24 cellular contexts compared by ENCODE assay signal in the genomic region with DNA sequence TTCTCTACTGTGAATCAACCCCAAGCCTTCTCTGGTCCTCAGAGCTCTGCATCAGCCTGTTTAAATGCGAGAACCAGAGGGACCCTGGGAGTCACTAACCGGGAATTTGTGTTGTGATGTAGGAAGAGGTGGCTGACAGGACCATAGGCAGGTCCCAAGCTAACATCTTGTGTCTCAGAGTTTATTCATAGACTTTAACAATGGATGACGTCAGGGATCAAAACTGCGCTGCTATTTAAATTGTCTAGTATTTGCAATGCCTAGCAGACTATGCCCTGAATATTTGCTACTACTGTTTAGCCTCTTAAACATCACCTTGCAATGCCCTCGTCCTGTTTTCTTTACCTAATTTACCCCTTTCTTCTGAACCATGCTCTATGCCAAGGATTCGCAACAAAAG.
A peak's percentile ranks its signal among the peaks of the same experiment; 100 is the strongest.
DNase-seq lines count a peak whose midpoint lies in the region; ATAC-seq and TF ChIP-seq lines count a peak whose summit lies in the region.
"Had no signal": no experiment of that assay in that cellular context is flagged by ENCODE, and none has a peak within 500 bp of the region (broad histone marks: within the 10 kb centered on the region; RNA-seq: fewer than 3 reads in every experiment).

No MANE protein-coding gene starts in this region.

- intact Hi-C loops in dendritic cell treated with granulocyte-macrophage colony-stimulating factor and Interleukin-4, amounts not matched to agents 40 ng/mL and 50 ng/mL, for 4 days (cut with micrococcal nuclease) = no loop called here

- H3K79me2 ChIP-seq in GM23338 (replicated peaks; ENCODE audit: insufficient read depth) (no peaks in the 10 kb centered on the region), OCI-LY3 (ENCODE audit: low read length) (no peaks in the 10 kb centered on the region)

- H2AFZ ChIP-seq in GM23338 = peak overlapping the region; percentile 25; the same call in 1 of the 2 replicates
- H2AFZ ChIP-seq in OCI-LY3 (ENCODE audit: low read depth, low read length) = no peak overlapping the region

- no peaks in the 10 kb centered on the region for H3K27me3 ChIP-seq in GM23338 (ENCODE audit: insufficient read depth)
- no peaks in the 10 kb centered on the region for H3K27me3 ChIP-seq in OCI-LY3 (ENCODE audit: low read depth, low read length)
- H3K27me3 ChIP-seq: body of pancreas, sigmoid colon, testis had no signal

- H3K9me2 ChIP-seq in GM23338 (ENCODE audit: insufficient read depth) = no peaks in the 10 kb centered on the region

- DNase-seq in GM23338 (ENCODE audit: low spot score) (no peak), neural crest cell (ENCODE audit: low read depth, low spot score) (no peak), SK-N-DZ (ENCODE audit: low spot score) (no peak), HUDEP-2 (lab: John Stamatoyannopoulos, UW; ENCODE audit: unreplicated experiment in 76 of 76) (no peak), SIG-M5 (lab: John Stamatoyannopoulos, UW) (no peak), putamen (ENCODE audit: low spot score) (no peak)
- DNase-seq: activated CD4-positive, alpha-beta T cell treated with anti-CD3 and anti-CD28 coated beads, Interleukin-2, amount 50 U/mL, for 4 hours; activated CD8-positive, alpha-beta memory T cell treated with anti-CD3 and anti-CD28 coated beads, Interleukin-2, amount 50 U/mL, for 4 hours; body of pancreas; DMS153; effector memory CD8-positive, alpha-beta T cell; GF-D8; NCI-H1105; NCI-H2029 treated with DMSO at 0.1 percent for 48 hours; NCI-H345; NCI-H774; posterior cingulate gyrus; sigmoid colon; testis had no signal

- H3K4me1 ChIP-seq in GM23338 (ENCODE audit: insufficient read depth) (peaks cover 18% of the 10 kb centered on the region), OCI-LY3 (ENCODE audit: low read length) (peaks cover 11% of the 10 kb centered on the region)
- H3K4me1 ChIP-seq: body of pancreas, testis had no signal

- no peak overlapping the region for H3K4me2 ChIP-seq in GM23338
- H3K4me2 ChIP-seq in OCI-LY3 (ENCODE audit: low read length) = peak overlapping the region; percentile 47; the same call in 1 of the 2 replicates

- H3K36me3 Mint-ChIP-seq in GM23338 (ENCODE audit: low read depth) = 0 out of 3 replicates have a peak, but pooled peaks cover 5% of the 10 kb centered on the region
- no peaks in the 10 kb centered on the region for H3K36me3 Mint-ChIP-seq in dendritic cell treated with granulocyte-macrophage colony-stimulating factor and Interleukin-4, amounts not matched to agents 40 ng/mL and 50 ng/mL, for 4 days (ENCODE audit: low read depth)
- H3K36me3 Mint-ChIP-seq in neural crest cell (ENCODE audit: low read depth) = no peaks in the 10 kb centered on the region
- H3K36me3 Mint-ChIP-seq: activated naive CD4-positive, alpha-beta T cell treated with anti-CD3 and anti-CD28 coated beads, Interleukin-2, amount 50 U/mL, for 72 hours had no signal

- no peak overlapping the region for H3K4me3 ChIP-seq in GM23338
- no peak overlapping the region for H3K4me3 ChIP-seq in OCI-LY3 (ENCODE audit: low read length)
- H3K4me3 ChIP-seq: body of pancreas, sigmoid colon, testis had no signal

- ATAC-seq in GM23338 = peak; percentile 31; the same call in 1 of the 3 replicates
- ATAC-seq: activated naive CD4-positive, alpha-beta T cell treated with anti-CD3 and anti-CD28 coated beads, Interleukin-2, amount 50 U/mL, for 72 hours; activated T-helper 17 cell treated with anti-CD3 and anti-CD28 coated beads, Interleukin-2, amount 50 U/mL, for 72 hours; body of pancreas; effector memory CD8-positive, alpha-beta T cell had no signal

- H3K4me1 Mint-ChIP-seq in GM23338 (peaks cover 22% of the 10 kb centered on the region), neural crest cell (peaks cover 18% of the 10 kb centered on the region)
- H3K4me1 Mint-ChIP-seq in dendritic cell treated with granulocyte-macrophage colony-stimulating factor and Interleukin-4, amounts not matched to agents 40 ng/mL and 50 ng/mL, for 4 days (ENCODE audit: low read depth) = peaks cover 17% of the 10 kb centered on the region
- H3K4me1 Mint-ChIP-seq: activated T-helper 17 cell treated with anti-CD3 and anti-CD28 coated beads, Interleukin-2, amount 50 U/mL, for 72 hours had no signal

- H3K4me3 Mint-ChIP-seq in GM23338 = no peak overlapping the region
- no peak overlapping the region for H3K4me3 Mint-ChIP-seq in dendritic cell treated with granulocyte-macrophage colony-stimulating factor and Interleukin-4, amounts not matched to agents 40 ng/mL and 50 ng/mL, for 4 days
- H3K4me3 Mint-ChIP-seq in neural crest cell = no peak overlapping the region
- H3K4me3 Mint-ChIP-seq: activated T-helper 17 cell treated with anti-CD3 and anti-CD28 coated beads, Interleukin-2, amount 50 U/mL, for 72 hours; effector memory CD8-positive, alpha-beta T cell; nephron had no signal

- H3K36me3 ChIP-seq in GM23338 (ENCODE audit: insufficient read depth) (no peaks in the 10 kb centered on the region; the same call in 1 of the 2 replicates), OCI-LY3 (replicated peaks; ENCODE audit: low read depth, low read length) (no peaks in the 10 kb centered on the region)
- H3K36me3 ChIP-seq: sigmoid colon had no signal

- H3K9me3 ChIP-seq in OCI-LY3 (ENCODE audit: insufficient read depth, low read length) = no peaks in the 10 kb centered on the region
- H3K9me3 ChIP-seq: body of pancreas, sigmoid colon, testis had no signal

- no peak overlapping the region for H3K27ac ChIP-seq in GM23338 (ENCODE audit: low read depth)
- no peak overlapping the region for H3K27ac ChIP-seq in OCI-LY3 (ENCODE audit: low read length)
- H3K27ac ChIP-seq: body of pancreas, sigmoid colon, testis had no signal

- no peaks in the 10 kb centered on the region for H3F3A ChIP-seq in GM23338 (replicated peaks; ENCODE audit: low read depth)

- TF ChIP-seq CTCF in GM23338 (conservative IDR thresholded peaks at IDR 0.05; ENCODE audit: low read depth in 2 of 2) (no peak), OCI-LY3 (IDR thresholded peaks at IDR 0.05; ENCODE audit: low read depth, low read length) (no peak), neural crest cell (conservative IDR thresholded peaks at IDR 0.05) (no peak)

- H3K9me3 Mint-ChIP-seq in GM23338 (peaks cover 4% of the 10 kb centered on the region; the same call in 2 of the 3 replicates), neural crest cell (no peaks in the 10 kb centered on the region)
- no peaks in the 10 kb centered on the region for H3K9me3 Mint-ChIP-seq in dendritic cell treated with granulocyte-macrophage colony-stimulating factor and Interleukin-4, amounts not matched to agents 40 ng/mL and 50 ng/mL, for 4 days
- H3K9me3 Mint-ChIP-seq: activated T-helper 17 cell treated with anti-CD3 and anti-CD28 coated beads, Interleukin-2, amount 50 U/mL, for 72 hours had no signal

- H3K27ac Mint-ChIP-seq in GM23338 (peak overlapping the region; percentile 24; the same call in 1 of the 2 replicates), neural crest cell (ENCODE audit: unreplicated experiment) (peak overlapping the region; percentile 50)
- H3K27ac Mint-ChIP-seq in dendritic cell treated with granulocyte-macrophage colony-stimulating factor and Interleukin-4, amounts not matched to agents 40 ng/mL and 50 ng/mL, for 4 days = peak overlapping the region; percentile 18
- H3K27ac Mint-ChIP-seq: activated naive CD4-positive, alpha-beta T cell treated with anti-CD3 and anti-CD28 coated beads, Interleukin-2, amount 50 U/mL, for 72 hours; activated T-helper 17 cell treated with anti-CD3 and anti-CD28 coated beads, Interleukin-2, amount 50 U/mL, for 72 hours; effector memory CD8-positive, alpha-beta T cell had no signal

- no peak overlapping the region for H3K9ac ChIP-seq in OCI-LY3 (ENCODE audit: low read length)

- H4K20me1 ChIP-seq in GM23338 (replicated peaks; ENCODE audit: insufficient read depth) (no peaks in the 10 kb centered on the region), OCI-LY3 (ENCODE audit: insufficient read depth, low read length) (no peaks in the 10 kb centered on the region)

- H3K27me3 Mint-ChIP-seq in GM23338 (ENCODE audit: insufficient read depth, low read depth, poor library complexity) (peaks cover 9% of the 10 kb centered on the region), neural crest cell (ENCODE audit: low read depth) (no peaks in the 10 kb centered on the region)
- H3K27me3 Mint-ChIP-seq in dendritic cell treated with granulocyte-macrophage colony-stimulating factor and Interleukin-4, amounts not matched to agents 40 ng/mL and 50 ng/mL, for 4 days = peaks cover 27% of the 10 kb centered on the region
- H3K27me3 Mint-ChIP-seq: activated T-helper 17 cell treated with anti-CD3 and anti-CD28 coated beads, Interleukin-2, amount 50 U/mL, for 72 hours; effector memory CD8-positive, alpha-beta T cell had no signal
